11 cellular contexts compared by ENCODE assay signal in genomic region chr10:23694446-23694920, GRCh38.
DNase-seq lines count a peak whose midpoint lies in the region; TF ChIP-seq lines count a peak whose summit lies in the region.
"Had no signal": no experiment of that assay in that cellular context is flagged by ENCODE, and none has a peak within 500 bp of the region (broad histone marks: within the 10 kb centered on the region; RNA-seq: fewer than 3 reads in every experiment).

No MANE protein-coding gene starts in this region.

- H3K27me3 ChIP-seq in A673 (replicated peaks; ENCODE audit: insufficient read depth, low read depth, low read length, poor library complexity) = peaks cover 29% of the 10 kb centered on the region

- TF ChIP-seq CTCF in A673 (conservative IDR thresholded peaks at IDR 0.05; ENCODE audit: low read depth, low read length) (peak; percentile 3; the same call in 1 of the 2 replicates), nephron progenitor cell (IDR thresholded peaks at IDR 0.05) (no peak)

- CTCF ChIA-PET in A673 (lab: Charles Lee) (interaction anchor here (0.6 to 1.3 kb wide), 4 partner anchors 30 to 830 kb away, joined by 3 to 4 read pairs (median 3); no protein-coding TSS in a partner anchor), HEK293T (lab: Yijun Ruan, JAX) (no interaction called here)

- H3K36me3 Mint-ChIP-seq in nephron progenitor cell (ENCODE audit: low read depth) = no peaks in the 10 kb centered on the region
- H3K36me3 Mint-ChIP-seq: stimulated activated memory B cell treated with anti-CD40 and anti-IgM and Interleukin-4, amounts not matched to agents 10 μg/mL and 1 μg/mL and 100 μg/mL, for 72 hours had no signal

- no TSS peak for BruUV-seq in A673 (replicated peaks; lab: Mats Ljungman, UMichigan)

- H3K27ac Mint-ChIP-seq in nephron progenitor cell = no peak overlapping the region
- H3K27ac Mint-ChIP-seq: stimulated activated memory B cell treated with anti-CD40 and anti-IgM and Interleukin-4, amounts not matched to agents 10 μg/mL and 1 μg/mL and 100 μg/mL, for 72 hours had no signal

- H3K4me3 ChIP-seq in A673 (ENCODE audit: low read depth, low read length, poor library complexity, severe bottlenecking) = peak overlapping the region; percentile 70

- H3K4me3 Mint-ChIP-seq in nephron progenitor cell = peak overlapping the region; percentile 84
- H3K4me3 Mint-ChIP-seq: stimulated activated memory B cell treated with anti-CD40 and anti-IgM and Interleukin-4, amounts not matched to agents 10 μg/mL and 1 μg/mL and 100 μg/mL, for 72 hours had no signal

- POLR2A ChIA-PET in A673 (lab: Charles Lee; ENCODE audit: low non-redundant PET) = no interaction called here
- POLR2A ChIA-PET in HEK293T (lab: Yijun Ruan, JAX) = no interaction called here

- H3K27ac ChIP-seq in A673 (ENCODE audit: low read depth, low read length, poor library complexity, severe bottlenecking) = peak overlapping the region; percentile 28

- H3K36me3 ChIP-seq in A673 (ENCODE audit: insufficient read depth, low read length, poor library complexity, severe bottlenecking) = no peaks in the 10 kb centered on the region

- no peaks in the 10 kb centered on the region for H3K9me3 ChIP-seq in A673 (ENCODE audit: low read depth, low read length, poor library complexity, severe bottlenecking)

- H3K9me3 Mint-ChIP-seq in nephron progenitor cell = no peaks in the 10 kb centered on the region
- H3K9me3 Mint-ChIP-seq: stimulated activated memory B cell treated with anti-CD40 and anti-IgM and Interleukin-4, amounts not matched to agents 10 μg/mL and 1 μg/mL and 100 μg/mL, for 72 hours had no signal

- peak; percentile 75 for DNase-seq in A673 (ENCODE audit: low spot score)
- DNase-seq in HEK293T (ENCODE audit: extremely low spot score) = peak; percentile 16
- DNase-seq in ecto neural progenitor cell (ENCODE audit: low spot score) = peak; percentile 75
- peak; percentile 69 for DNase-seq in nephron progenitor cell
- no peak for DNase-seq in MV-4-11 (lab: John Stamatoyannopoulos, UW)
- DNase-seq in NCI-H82 (lab: John Stamatoyannopoulos, UW) = no peak
- DNase-seq in NCI-H2029 treated with DMSO at 0.1 percent for 48 hours (lab: John Stamatoyannopoulos, UW) = no peak
- DNase-seq in epidermal melanocyte (ENCODE audit: insufficient read length, low spot score) = no peak
- DNase-seq: activated effector memory CD4-positive, alpha-beta T cell treated with anti-CD3 and anti-CD28 coated beads, Interleukin-2, amount 50 U/mL, for 16 hours; SHP77 treated with DMSO at 0.1 percent for 48 hours had no signal

- intact Hi-C loops in A673 (cut with micrococcal nuclease; ENCODE audit: unreplicated experiment) = loop anchor here (5.0 kb wide), 1 partner anchor 157 kb away; no protein-coding TSS in a partner anchor

- peaks cover 18% of the 10 kb centered on the region for H3K4me1 ChIP-seq in A673 (ENCODE audit: insufficient read depth, low read length, poor library complexity, severe bottlenecking)

- H3K27me3 Mint-ChIP-seq in nephron progenitor cell (ENCODE audit: low read depth, poor library complexity) = peaks cover 100% of the 10 kb centered on the region

- peaks cover 26% of the 10 kb centered on the region for H3K4me1 Mint-ChIP-seq in nephron progenitor cell

TF ChIP-seq in HEK293T, 16 proteins besides CTCF, POLR2A, EP300 and RAD21:
- TF ChIP-seq BHLHE40 (IDR thresholded peaks at IDR 0.05; ENCODE audit: borderline replicate concordance) (no peak), SUZ12 (IDR thresholded peaks at IDR 0.05) (no peak), SP1 (IDR thresholded peaks at IDR 0.05) (no peak), ARNT (IDR thresholded peaks at IDR 0.05) (no peak), LEF1 (IDR thresholded peaks at IDR 0.05; ENCODE audit: borderline replicate concordance) (no peak), HDGF (IDR thresholded peaks at IDR 0.05; ENCODE audit: borderline replicate concordance) (no peak), NFRKB (IDR thresholded peaks at IDR 0.05) (no peak), FOXA1 (IDR thresholded peaks at IDR 0.05) (no peak), ZNF384 (IDR thresholded peaks at IDR 0.05) (no peak), FOXK2 (IDR thresholded peaks at IDR 0.05) (no peak), FOXM1 (IDR thresholded peaks at IDR 0.05; ENCODE audit: borderline replicate concordance) (no peak), TARDBP (IDR thresholded peaks at IDR 0.05) (no peak), ELF4 (IDR thresholded peaks at IDR 0.05) (no peak), L3MBTL2 (conservative IDR thresholded peaks at IDR 0.05) (no peak), PKNOX1 (IDR thresholded peaks at IDR 0.05) (no peak), CTBP1 (IDR thresholded peaks at IDR 0.05; ENCODE audit: borderline replicate concordance) (no peak)

Comparison
In these comparisons a context has a peak if more than half of its experiments do, and no peak if none do; other contexts are left out.
1. DNase-seq: peak in A673 (single experiment), HEK293T (single experiment), ecto neural progenitor cell (single experiment) and nephron progenitor cell (single experiment); none in MV-4-11 (single experiment), NCI-H82 (single experiment), NCI-H2029 treated with DMSO at 0.1 percent for 48 hours (single experiment) and epidermal melanocyte (single experiment).